ENCODE assay signal across 15 cellular contexts in genomic region chr10:71246591-71247143, GRCh38. TPM values are rescaled to one million over a fixed set of nuclear protein-coding genes. Genes with fewer than 3 reads are reported as not detected.
DNase-seq lines count a peak whose midpoint lies in the region; ATAC-seq and TF ChIP-seq lines count a peak whose summit lies in the region.
"Had no signal": no experiment of that assay in that cellular context is flagged by ENCODE, and none has a peak within 500 bp of the region (broad histone marks: within the 10 kb centered on the region; RNA-seq: fewer than 3 reads in every experiment).

No MANE protein-coding gene starts in this region.

- H3K9ac ChIP-seq in colonic mucosa (ENCODE audit: low read depth in 2 of 2, low read length in 2 of 2), result peak overlapping the region; percentile 37 to 86
- H3K9ac ChIP-seq in neural progenitor cell, result no peak overlapping the region

- peaks cover 36% of the 10 kb centered on the region for H3K4me1 Mint-ChIP-seq in neural progenitor cell

- peak; percentile 63 for DNase-seq in ELF-1 (ENCODE audit: low read depth, low spot score)
- peak; percentile 30 to 68 for DNase-seq in NCI-H526 (lab: John Stamatoyannopoulos, UW)
- DNase-seq in colonic mucosa, result peak; percentile 92
- DNase-seq in neural progenitor cell (ENCODE audit: low spot score), result no peak
- no peak for DNase-seq in H4 (ENCODE audit: low spot score)
- no peak for DNase-seq in NK-92 (lab: John Stamatoyannopoulos, UW; ENCODE audit: unreplicated experiment)
- DNase-seq: activated CD4-positive, alpha-beta memory T cell treated with anti-CD3 and anti-CD28 coated beads for 36 hours; COR-L47; effector CD4-positive, alpha-beta T cell; hippocampal formation; NCI-H2029 treated with DMSO at 0.1 percent for 48 hours; SJCRH30 had no signal

- no peaks in the 10 kb centered on the region for H4K20me1 ChIP-seq in neural progenitor cell (ENCODE audit: low read depth)

- no peak for ATAC-seq in HG03354 (IDR thresholded peaks at IDR 0.05; ENCODE audit: poor library complexity, severe bottlenecking, unreplicated experiment)
- no peak for ATAC-seq in HG02981 (IDR thresholded peaks at IDR 0.05; ENCODE audit: unreplicated experiment)
- ATAC-seq: activated naive CD4-positive, alpha-beta T cell treated with anti-CD3 and anti-CD28 coated beads, Interleukin-2, amount 50 U/mL, for 72 hours had no signal

- no peaks in the 10 kb centered on the region for H3K36me3 Mint-ChIP-seq in neural progenitor cell
- H3K36me3 Mint-ChIP-seq: activated CD4-positive, alpha-beta memory T cell treated with anti-CD3 and anti-CD28 coated beads for 36 hours; activated naive CD4-positive, alpha-beta T cell treated with anti-CD3 and anti-CD28 coated beads, Interleukin-2, amount 50 U/mL, for 72 hours had no signal

- no peaks in the 10 kb centered on the region for H3K36me3 ChIP-seq in colonic mucosa
- no peaks in the 10 kb centered on the region for H3K36me3 ChIP-seq in neural progenitor cell
- H3K36me3 ChIP-seq: SJCRH30 had no signal

- H3K4me2 ChIP-seq in neural progenitor cell, result no peak overlapping the region

- H3F3A ChIP-seq in neural progenitor cell (ENCODE audit: low read depth), result no peaks in the 10 kb centered on the region

- H2AFZ ChIP-seq in neural progenitor cell (replicated peaks), result no peak overlapping the region

- no peaks in the 10 kb centered on the region for H3K9me3 Mint-ChIP-seq in neural progenitor cell
- H3K9me3 Mint-ChIP-seq: activated CD4-positive, alpha-beta memory T cell treated with anti-CD3 and anti-CD28 coated beads for 36 hours; activated naive CD4-positive, alpha-beta T cell treated with anti-CD3 and anti-CD28 coated beads, Interleukin-2, amount 50 U/mL, for 72 hours had no signal

- H3K4me3 ChIP-seq in colonic mucosa (no peak overlapping the region), neural progenitor cell (no peak overlapping the region)
- H3K4me3 ChIP-seq: SJCRH30 had no signal

- no peaks in the 10 kb centered on the region for H3K9me3 ChIP-seq in colonic mucosa
- no peaks in the 10 kb centered on the region for H3K9me3 ChIP-seq in neural progenitor cell (ENCODE audit: low read depth)
- H3K9me3 ChIP-seq: SJCRH30 had no signal

- peaks cover 4% of the 10 kb centered on the region for H3K27me3 Mint-ChIP-seq in neural progenitor cell (ENCODE audit: insufficient read depth, low read depth)

- no peaks in the 10 kb centered on the region for H3K27me3 ChIP-seq in colonic mucosa
- H3K27me3 ChIP-seq in neural progenitor cell, result no peaks in the 10 kb centered on the region
- H3K27me3 ChIP-seq: SJCRH30 had no signal

- peak overlapping the region; percentile 84 for H3K27ac ChIP-seq in colonic mucosa
- H3K27ac ChIP-seq in neural progenitor cell, result no peak overlapping the region
- H3K27ac ChIP-seq: SJCRH30 had no signal

- peaks cover 37% of the 10 kb centered on the region for H3K4me1 ChIP-seq in colonic mucosa
- peaks cover 28% of the 10 kb centered on the region for H3K4me1 ChIP-seq in neural progenitor cell
- H3K4me1 ChIP-seq: SJCRH30 had no signal

- H3K79me2 ChIP-seq in neural progenitor cell (ENCODE audit: low read depth), result no peaks in the 10 kb centered on the region

- H3K27ac Mint-ChIP-seq in neural progenitor cell, result peak overlapping the region; percentile 53
- H3K27ac Mint-ChIP-seq: activated CD4-positive, alpha-beta memory T cell treated with anti-CD3 and anti-CD28 coated beads for 36 hours had no signal

- no peak for TF ChIP-seq CTCF in colonic mucosa (IDR thresholded peaks at IDR 0.05)
- no peak for TF ChIP-seq CTCF in neural progenitor cell (IDR thresholded peaks at IDR 0.05)

- H3K4me3 Mint-ChIP-seq in neural progenitor cell, result no peak overlapping the region
- H3K4me3 Mint-ChIP-seq: activated CD4-positive, alpha-beta memory T cell treated with anti-CD3 and anti-CD28 coated beads for 36 hours had no signal

- intact Hi-C loops in colonic mucosa (cut with DNase I), result no loop called here

RNA-seq across cellular contexts. Expression of gene UNC5B, which starts 34.3 kb away (rescaled TPM):
- total RNA-seq in colonic mucosa (10 to 100 TPM; 18.4 to 18.5 TPM), neural progenitor cell (ENCODE audit: low replicate concordance) (3.3 and 9.2 TPM in 2 replicates)
- 6.8 and 7.1 TPM in 2 replicates for total RNA-seq in H4 (2014; rRNA removed; shearing (Covaris generic))
- total RNA-seq: activated naive CD4-positive, alpha-beta T cell treated with anti-CD3 and anti-CD28 coated beads, Interleukin-2, amount 50 U/mL, for 72 hours had no signal

Comparison
In these comparisons a context has a peak if more than half of its experiments do, and no peak if none do; other contexts are left out.
1. DNase-seq: peak in ELF-1 (single experiment), NCI-H526 (2 of 2) and colonic mucosa (single experiment); none in neural progenitor cell (single experiment), H4 (single experiment) and NK-92 (single experiment).